Comparison of ENCODE assay signal across 15 cellular contexts in the genomic region with DNA sequence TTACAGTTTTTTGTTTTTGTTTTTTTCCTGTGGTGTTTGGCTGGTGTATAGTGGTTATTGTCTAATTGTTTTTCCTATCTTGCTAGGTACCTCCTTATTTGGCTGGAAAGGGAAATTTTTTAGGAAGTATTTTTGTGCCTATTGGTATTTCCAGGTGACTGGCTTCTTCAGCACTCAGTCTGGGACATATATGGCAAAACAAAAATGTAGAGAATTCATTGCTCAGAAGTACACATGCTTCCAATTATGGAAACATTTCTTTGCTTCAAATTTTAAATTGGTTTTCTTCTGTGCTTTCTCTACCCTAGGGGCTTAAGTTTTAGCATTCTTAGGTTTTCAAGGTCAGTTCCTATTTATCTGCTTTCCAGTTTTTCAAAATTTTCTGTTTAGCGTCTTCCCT.
A peak's percentile ranks its signal among the peaks of the same experiment; 100 is the strongest.
DNase-seq lines count a peak whose midpoint lies in the region; ATAC-seq and TF ChIP-seq lines count a peak whose summit lies in the region.
"Had no signal": no experiment of that assay in that cellular context is flagged by ENCODE, and none has a peak within 500 bp of the region (broad histone marks: within the 10 kb centered on the region; RNA-seq: fewer than 3 reads in every experiment).

No MANE protein-coding gene starts in this region.

- no peaks in the 10 kb centered on the region; the same call in 1 of the 2 replicates for H3K4me1 ChIP-seq in IMR-90 (ENCODE audit: control insufficient read depth, insufficient read depth, low read length)
- H3K4me1 ChIP-seq in psoas muscle = no peaks in the 10 kb centered on the region
- H3K4me1 ChIP-seq: Caco-2 had no signal

- no peak overlapping the region for H2BK15ac ChIP-seq in IMR-90 (ENCODE audit: low read depth, low read length)

- TF ChIP-seq CTCF in IMR-90 (conservative IDR thresholded peaks at IDR 0.05; ENCODE audit: low read depth, low read length) (no peak), psoas muscle (IDR thresholded peaks at IDR 0.05) (no peak)

- DNase-seq in IMR-90 (peak; percentile 6), dedifferentiated amniotic fluid mesenchymal stem cell (ENCODE audit: extremely low spot score) (peak; percentile 21), substantia nigra (lab: John Stamatoyannopoulos, UW) (no peak), NCI-H1930 (lab: John Stamatoyannopoulos, UW) (no peak), psoas muscle (no peak)
- DNase-seq: AML-193; Caco-2; CD8-positive, alpha-beta memory T cell; H7 had no signal

- peak overlapping the region; percentile 72; the same call in 1 of the 2 replicates for H4K91ac ChIP-seq in IMR-90 (ENCODE audit: insufficient read depth, low read depth, low read length)

- POLR2A ChIA-PET in IMR-90 (lab: Charles Lee; ENCODE audit: unreplicated experiment) = no interaction called here

- H3K4ac ChIP-seq in IMR-90 (ENCODE audit: low read depth, low read length) = peak overlapping the region; percentile 72; the same call in 1 of the 2 replicates

- no peak overlapping the region for H3K14ac ChIP-seq in IMR-90 (replicated peaks; ENCODE audit: low read depth, low read length)

- no peak overlapping the region for H2AK9ac ChIP-seq in IMR-90 (replicated peaks; ENCODE audit: low read depth, low read length, poor library complexity)

- no CpG with 5 or more reads among the region's 1 CpG for WGBS in IMR-90 (ENCODE audit: extremely low coverage in 2 of 2, insufficient read length in 1 of 2), 2 experiments
- WGBS in psoas muscle, 3 donors = 69 to 73% (median 70%) methylated on average over 1 of the region's 1 CpG

- H2AFZ ChIP-seq in IMR-90 (replicated peaks; ENCODE audit: low read length, poor library complexity) = peak overlapping the region; percentile 54
- H2AFZ ChIP-seq: GM23338 had no signal

- H4K8ac ChIP-seq in IMR-90 (ENCODE audit: low read depth in 2 of 2, low read length in 2 of 2) = peak overlapping the region; percentile 66 to 87; a peak in 3 of 4 replicates

- no peaks in the 10 kb centered on the region for H3K79me1 ChIP-seq in IMR-90 (ENCODE audit: low read depth in 1 of 2, low read length in 2 of 2)

- no peak overlapping the region for H3K4me3 ChIP-seq in IMR-90 (ENCODE audit: insufficient read depth, low read depth, low read length)
- H3K4me3 ChIP-seq in psoas muscle = no peak overlapping the region
- H3K4me3 ChIP-seq: BLaER1, GM12878, GM23338, K562 had no signal

- no peak for TF ChIP-seq RAD21 in IMR-90 (IDR thresholded peaks at IDR 0.05; ENCODE audit: low read length)

- no peak overlapping the region for H3K9ac ChIP-seq in IMR-90 (ENCODE audit: low read depth, low read length)
- H3K9ac ChIP-seq: BLaER1 had no signal

- peak overlapping the region; percentile 93; the same call in 1 of the 2 replicates for H3K18ac ChIP-seq in IMR-90 (ENCODE audit: low read depth, low read length)

- TF ChIP-seq POLR2A in IMR-90 (IDR thresholded peaks at IDR 0.05; ENCODE audit: low read depth, low read length) = no peak

- H3K4me2 ChIP-seq in IMR-90 (ENCODE audit: low read depth, low read length) = no peak overlapping the region
- H3K4me2 ChIP-seq: GM23338 had no signal

- H4K5ac ChIP-seq in IMR-90 (ENCODE audit: low read depth, low read length) = peak overlapping the region; percentile 68; the same call in 1 of the 2 replicates

- dilution Hi-C loops in IMR-90 (cut with HindIII; ENCODE audit: low sequenced_read_pairs, unreplicated experiment) = no loop called here

- intact Hi-C loops in IMR-90 (cut with micrococcal nuclease) (no loop called here), psoas muscle (cut with DNase I) (no loop called here)

- ATAC-seq in IMR-90 (ENCODE audit: low read depth) (peak; percentile 64), SK-N-SH treated with all-trans-retinoic acid at 6 μM for 48 hours (peak; percentile 85), HG03457 (IDR thresholded peaks at IDR 0.05; ENCODE audit: unreplicated experiment) (no peak), psoas muscle (no peak)
- ATAC-seq: GM12878, GM23338, K562 had no signal

- H4K20me1 ChIP-seq in IMR-90 (ENCODE audit: insufficient read depth, low read length) = no peaks in the 10 kb centered on the region
- H4K20me1 ChIP-seq: BLaER1 had no signal

- CTCF ChIA-PET in IMR-90 (lab: Yijun Ruan, JAX) = no interaction called here

- H3K9me1 ChIP-seq in IMR-90 (ENCODE audit: insufficient read depth, low read length) = no peaks in the 10 kb centered on the region

- in situ Hi-C loops in IMR-90 (cut with MboI; ENCODE audit: low sequenced_read_pairs) = no loop called here

- H3K9me3 ChIP-seq in IMR-90 (ENCODE audit: control insufficient read depth, insufficient read depth, low read length) (no peaks in the 10 kb centered on the region), psoas muscle (no peaks in the 10 kb centered on the region)
- H3K9me3 ChIP-seq: BLaER1, Caco-2 had no signal

- H3K56ac ChIP-seq in IMR-90 (ENCODE audit: extremely low read depth, insufficient read depth, low read length) = no peak overlapping the region

- H3K23ac ChIP-seq in IMR-90 (ENCODE audit: low read depth, low read length) = peak overlapping the region; percentile 85; the same call in 1 of the 2 replicates

- peak overlapping the region; percentile 81 for H2BK5ac ChIP-seq in IMR-90 (ENCODE audit: low read depth, low read length, poor library complexity, severe bottlenecking)

- H3K36me3 ChIP-seq in IMR-90 (ENCODE audit: control insufficient read depth, insufficient read depth, low read length) (no peaks in the 10 kb centered on the region), psoas muscle (ENCODE audit: insufficient read depth in 1 of 2, low read depth in 1 of 2) (no peaks in the 10 kb centered on the region)
- H3K36me3 ChIP-seq: BLaER1 had no signal

- no peak overlapping the region for H2AK5ac ChIP-seq in IMR-90 (ENCODE audit: low read depth, low read length)

- no peaks in the 10 kb centered on the region for H3K27me3 ChIP-seq in IMR-90 (ENCODE audit: control insufficient read depth, insufficient read depth, low read length)
- no peaks in the 10 kb centered on the region for H3K27me3 ChIP-seq in psoas muscle (ENCODE audit: insufficient read depth in 3 of 3, low read length in 2 of 3)
- H3K27me3 ChIP-seq: BLaER1 had no signal

- H3K27ac ChIP-seq in IMR-90 (ENCODE audit: insufficient read depth, low read length) (no peak overlapping the region), substantia nigra (ENCODE audit: low read depth, low read length, poor library complexity, severe bottlenecking) (no peak overlapping the region), psoas muscle (no peak overlapping the region)
- H3K27ac ChIP-seq: BLaER1 had no signal

- BruUV-seq in IMR-90 (replicated peaks; lab: Mats Ljungman, UMichigan) = no TSS peak

- 0 out of 2 replicates have a peak overlapping the region, but pooled peaks have one; percentile 86 for H2BK20ac ChIP-seq in IMR-90 (ENCODE audit: low read depth, low read length)

- H2BK120ac ChIP-seq in IMR-90 (ENCODE audit: low read depth, low read length) = peak overlapping the region; percentile 88

TF ChIP-seq in IMR-90, 13 proteins besides CTCF, POLR2A, EP300 and RAD21:
- TF ChIP-seq CHD1 (IDR thresholded peaks at IDR 0.05; ENCODE audit: low read depth, low read length) (no peak), SMC3 (IDR thresholded peaks at IDR 0.05; ENCODE audit: low read depth, low read length) (no peak), NFE2L2 (IDR thresholded peaks at IDR 0.05; ENCODE audit: low read depth, low read length) (no peak), RFX5 (IDR thresholded peaks at IDR 0.05; ENCODE audit: low read depth, low read length) (no peak)
- TF ChIP-seq, protein P1, sequence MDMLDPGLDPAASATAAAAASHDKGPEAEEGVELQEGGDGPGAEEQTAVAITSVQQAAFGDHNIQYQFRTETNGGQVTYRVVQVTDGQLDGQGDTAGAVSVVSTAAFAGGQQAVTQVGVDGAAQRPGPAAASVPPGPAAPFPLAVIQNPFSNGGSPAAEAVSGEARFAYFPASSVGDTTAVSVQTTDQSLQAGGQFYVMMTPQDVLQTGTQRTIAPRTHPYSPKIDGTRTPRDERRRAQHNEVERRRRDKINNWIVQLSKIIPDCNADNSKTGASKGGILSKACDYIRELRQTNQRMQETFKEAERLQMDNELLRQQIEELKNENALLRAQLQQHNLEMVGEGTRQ (IDR thresholded peaks at IDR 0.05; ENCODE audit: low read depth, low read length) = no peak
TF ChIP-seq in IMR-90: peak in this region for 0.

TF ChIP-seq in SK-N-SH treated with all-trans-retinoic acid at 6 μM for 48 hours, 23 proteins besides CTCF, POLR2A, EP300 and RAD21 (continues in another document):
- TF ChIP-seq, protein P2, sequence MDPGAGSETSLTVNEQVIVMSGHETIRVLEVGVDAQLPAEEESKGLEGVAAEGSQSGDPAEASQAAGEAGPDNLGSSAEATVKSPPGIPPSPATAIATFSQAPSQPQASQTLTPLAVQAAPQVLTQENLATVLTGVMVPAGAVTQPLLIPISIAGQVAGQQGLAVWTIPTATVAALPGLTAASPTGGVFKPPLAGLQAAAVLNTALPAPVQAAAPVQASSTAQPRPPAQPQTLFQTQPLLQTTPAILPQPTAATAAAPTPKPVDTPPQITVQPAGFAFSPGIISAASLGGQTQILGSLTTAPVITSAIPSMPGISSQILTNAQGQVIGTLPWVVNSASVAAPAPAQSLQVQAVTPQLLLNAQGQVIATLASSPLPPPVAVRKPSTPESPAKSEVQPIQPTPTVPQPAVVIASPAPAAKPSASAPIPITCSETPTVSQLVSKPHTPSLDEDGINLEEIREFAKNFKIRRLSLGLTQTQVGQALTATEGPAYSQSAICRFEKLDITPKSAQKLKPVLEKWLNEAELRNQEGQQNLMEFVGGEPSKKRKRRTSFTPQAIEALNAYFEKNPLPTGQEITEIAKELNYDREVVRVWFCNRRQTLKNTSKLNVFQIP (CRISPR knock-in tag; IDR thresholded peaks at IDR 0.05; ENCODE audit: borderline replicate concordance, low read depth) = no peak
- TF ChIP-seq TOX (CRISPR knock-in tag; IDR thresholded peaks at IDR 0.05; ENCODE audit: borderline replicate concordance) = no peak
- TF ChIP-seq, protein P3, sequence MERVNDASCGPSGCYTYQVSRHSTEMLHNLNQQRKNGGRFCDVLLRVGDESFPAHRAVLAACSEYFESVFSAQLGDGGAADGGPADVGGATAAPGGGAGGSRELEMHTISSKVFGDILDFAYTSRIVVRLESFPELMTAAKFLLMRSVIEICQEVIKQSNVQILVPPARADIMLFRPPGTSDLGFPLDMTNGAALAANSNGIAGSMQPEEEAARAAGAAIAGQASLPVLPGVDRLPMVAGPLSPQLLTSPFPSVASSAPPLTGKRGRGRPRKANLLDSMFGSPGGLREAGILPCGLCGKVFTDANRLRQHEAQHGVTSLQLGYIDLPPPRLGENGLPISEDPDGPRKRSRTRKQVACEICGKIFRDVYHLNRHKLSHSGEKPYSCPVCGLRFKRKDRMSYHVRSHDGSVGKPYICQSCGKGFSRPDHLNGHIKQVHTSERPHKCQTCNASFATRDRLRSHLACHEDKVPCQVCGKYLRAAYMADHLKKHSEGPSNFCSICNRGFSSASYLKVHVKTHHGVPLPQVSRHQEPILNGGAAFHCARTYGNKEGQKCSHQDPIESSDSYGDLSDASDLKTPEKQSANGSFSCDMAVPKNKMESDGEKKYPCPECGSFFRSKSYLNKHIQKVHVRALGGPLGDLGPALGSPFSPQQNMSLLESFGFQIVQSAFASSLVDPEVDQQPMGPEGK (CRISPR knock-in tag; IDR thresholded peaks at IDR 0.05; ENCODE audit: borderline replicate concordance) = no peak
- no peak for TF ChIP-seq SNAI2 (CRISPR knock-in tag; IDR thresholded peaks at IDR 0.05)
- no peak for TF ChIP-seq GLIS3 (CRISPR knock-in tag; IDR thresholded peaks at IDR 0.05)
- no peak for TF ChIP-seq ARNTL (CRISPR knock-in tag; IDR thresholded peaks at IDR 0.05; ENCODE audit: borderline replicate concordance, low read depth)

Comparison
In these comparisons a context has a peak if more than half of its experiments do, and no peak if none do; other contexts are left out.
1. ATAC-seq: peak in IMR-90 (single experiment) and SK-N-SH treated with all-trans-retinoic acid at 6 μM for 48 hours (single experiment); none in HG03457 (single experiment) and psoas muscle (0 of 4).
2. DNase-seq: peak in IMR-90 (single experiment) and dedifferentiated amniotic fluid mesenchymal stem cell (single experiment); none in substantia nigra (0 of 49), NCI-H1930 (0 of 2) and psoas muscle (0 of 2).